8 cellular contexts compared by ENCODE assay signal in the genomic region with DNA sequence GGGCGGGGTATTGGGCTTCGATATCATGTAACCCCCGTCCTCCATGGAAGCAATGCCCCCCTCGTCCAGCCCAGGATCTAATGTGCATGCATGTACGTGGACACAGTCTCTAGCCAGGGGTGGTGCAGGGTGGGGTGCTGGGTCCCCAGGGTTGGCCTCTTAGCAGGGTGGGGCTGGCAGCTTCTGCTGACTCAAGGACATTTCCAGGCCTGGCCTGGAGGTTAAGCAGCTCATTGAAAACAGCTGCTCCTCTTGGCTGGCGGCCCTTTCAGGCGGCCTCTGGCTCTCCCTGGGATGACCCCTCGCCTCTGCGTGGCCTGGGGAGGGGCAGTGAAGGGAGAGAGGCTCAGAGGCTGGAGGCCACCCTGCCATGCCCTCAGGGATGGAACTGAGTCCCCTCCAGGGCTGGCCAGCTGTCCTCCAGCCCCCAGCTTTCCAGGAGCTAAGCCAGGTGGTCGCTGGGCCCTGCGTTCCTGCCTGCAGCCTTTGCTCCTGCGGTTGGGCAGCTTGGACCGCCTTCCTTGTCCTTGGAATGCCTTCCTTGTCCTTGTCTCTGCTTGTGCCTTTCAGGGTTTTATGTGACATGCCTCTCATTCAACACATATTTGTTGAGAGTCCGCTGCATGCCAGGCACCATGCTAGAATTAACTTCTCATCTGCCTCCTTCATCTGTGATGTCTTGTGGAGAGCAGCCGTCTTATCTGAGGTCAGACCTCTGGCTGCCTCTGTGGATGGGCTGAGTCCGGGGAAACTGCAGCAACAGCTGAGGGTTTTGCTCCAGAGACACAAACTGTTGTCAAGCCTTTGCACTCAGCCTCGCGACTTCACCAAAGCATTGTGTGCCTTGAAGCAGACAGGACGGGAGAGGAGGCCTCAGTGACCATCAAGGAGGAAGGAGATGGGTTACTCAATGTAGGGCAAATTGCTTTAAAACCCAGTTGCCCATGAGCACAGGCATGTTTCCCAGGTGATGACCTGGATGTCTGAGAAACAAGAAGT. TPM values are rescaled to one million over a fixed set of nuclear protein-coding genes. Genes with fewer than 3 reads are reported as not detected.
DNase-seq lines count a peak whose midpoint lies in the region; ATAC-seq, FAIRE-seq and TF ChIP-seq lines count a peak whose summit lies in the region.

No MANE protein-coding gene starts in this region.

- H3K27me3 ChIP-seq in astrocyte (ENCODE audit: insufficient read depth, low read length) = no peaks in the 10 kb centered on the region
- H3K27me3 ChIP-seq in lower lobe of right lung (ENCODE audit: low read depth) = no peaks in the 10 kb centered on the region

- H3K4me3 ChIP-seq in astrocyte (ENCODE audit: insufficient read depth, low read depth, low read length) = no peak overlapping the region
- H3K4me3 ChIP-seq in lower lobe of right lung = no peak overlapping the region

- ATAC-seq in lower lobe of right lung = peak; percentile 28 to 57
- ATAC-seq in HG02798 (IDR thresholded peaks at IDR 0.05; ENCODE audit: poor library complexity, unreplicated experiment) = no peak
- no peak for ATAC-seq in HG03354 (IDR thresholded peaks at IDR 0.05; ENCODE audit: poor library complexity, severe bottlenecking, unreplicated experiment)

- no peaks in the 10 kb centered on the region for H3K9me3 Mint-ChIP-seq in astrocyte (ENCODE audit: unreplicated experiment)

- intact Hi-C loops in lower lobe of right lung (cut with DNase I) = no loop called here

- no peak overlapping the region for H2AFZ ChIP-seq in astrocyte (ENCODE audit: low read depth, low read length)

- H3K9ac ChIP-seq in astrocyte (ENCODE audit: low read length) = no peak overlapping the region

- H3K36me3 ChIP-seq in astrocyte (ENCODE audit: insufficient read depth, low read length) = peaks cover 10% of the 10 kb centered on the region
- no peaks in the 10 kb centered on the region for H3K36me3 ChIP-seq in lower lobe of right lung

- H3K4me3 Mint-ChIP-seq in astrocyte (ENCODE audit: unreplicated experiment) = peak overlapping the region; percentile 3

- peak; percentile 22 for DNase-seq in stimulated activated CD4-positive, alpha-beta T cell treated with anti-CD3 and anti-CD28 coated beads, Interleukin-4, amount 100 ng/mL, for 24 hours
- DNase-seq in stimulated activated CD4-positive, alpha-beta T cell treated with anti-CD3 and anti-CD28 coated beads, Interleukin-4, amount 100 ng/mL, for 4 hours = no peak
- DNase-seq in astrocyte (ENCODE audit: low read depth) = peak; percentile 33
- peak; percentile 66 for DNase-seq in lower lobe of right lung
- no peak for DNase-seq in amniotic stem cell (lab: John Stamatoyannopoulos, UW)
- DNase-seq in anterior cingulate cortex (lab: John Stamatoyannopoulos, UW) = no peak

- H3K27ac ChIP-seq in astrocyte (ENCODE audit: low read depth, low read length) = no peak overlapping the region
- H3K27ac ChIP-seq in lower lobe of right lung = peak overlapping the region; percentile 83

- H3K27me3 Mint-ChIP-seq in astrocyte (ENCODE audit: low read depth, unreplicated experiment) = no peaks in the 10 kb centered on the region

- H3K79me2 ChIP-seq in astrocyte (ENCODE audit: insufficient read depth, low read length) = peaks cover 77% of the 10 kb centered on the region

- H3K36me3 Mint-ChIP-seq in astrocyte (ENCODE audit: low read depth, unreplicated experiment) = peaks cover 24% of the 10 kb centered on the region

- no peak for FAIRE-seq in astrocyte (lab: Jason Lieb, UNC)

- H3K27ac Mint-ChIP-seq in astrocyte (ENCODE audit: unreplicated experiment) = peak overlapping the region; percentile 53

- H3K9me3 ChIP-seq in astrocyte (ENCODE audit: insufficient read depth, low read depth, low read length) (no peaks in the 10 kb centered on the region), lower lobe of right lung (no peaks in the 10 kb centered on the region)

- peak overlapping the region; percentile 88 for H3K4me2 ChIP-seq in astrocyte (ENCODE audit: low read length)

- peaks cover 24% of the 10 kb centered on the region for H3K4me1 ChIP-seq in astrocyte (ENCODE audit: insufficient read depth, low read length)
- peaks cover 50% of the 10 kb centered on the region for H3K4me1 ChIP-seq in lower lobe of right lung

- H4K20me1 ChIP-seq in astrocyte (ENCODE audit: insufficient read depth, low read length) = peaks cover 82% of the 10 kb centered on the region

- peaks cover 36% of the 10 kb centered on the region for H3K4me1 Mint-ChIP-seq in astrocyte (ENCODE audit: low read depth, unreplicated experiment)

- no peak for TF ChIP-seq CTCF in astrocyte (IDR thresholded peaks at IDR 0.05; ENCODE audit: insufficient read depth, low read depth, low read length)
- TF ChIP-seq CTCF in lower lobe of right lung (IDR thresholded peaks at IDR 0.05) = no peak

RNA-seq across cellular contexts. Expression of a gene that starts 26.7 kb away (rescaled TPM):
- total RNA-seq in astrocyte (361 and 588 TPM in 2 replicates), lower lobe of right lung (91.2 TPM)

Comparison
In these comparisons a context has a peak if more than half of its experiments do, and no peak if none do; other contexts are left out.
1. DNase-seq: peak in stimulated activated CD4-positive, alpha-beta T cell treated with anti-CD3 and anti-CD28 coated beads, Interleukin-4, amount 100 ng/mL, for 24 hours (single experiment), astrocyte (single experiment) and lower lobe of right lung (single experiment); none in stimulated activated CD4-positive, alpha-beta T cell treated with anti-CD3 and anti-CD28 coated beads, Interleukin-4, amount 100 ng/mL, for 4 hours (0 of 2), amniotic stem cell (single experiment) and anterior cingulate cortex (0 of 58).
2. ATAC-seq: peak in lower lobe of right lung (2 of 2); none in HG02798 (single experiment) and HG03354 (single experiment).